ENCODE assay signal across 25 cellular contexts in the genomic region with DNA sequence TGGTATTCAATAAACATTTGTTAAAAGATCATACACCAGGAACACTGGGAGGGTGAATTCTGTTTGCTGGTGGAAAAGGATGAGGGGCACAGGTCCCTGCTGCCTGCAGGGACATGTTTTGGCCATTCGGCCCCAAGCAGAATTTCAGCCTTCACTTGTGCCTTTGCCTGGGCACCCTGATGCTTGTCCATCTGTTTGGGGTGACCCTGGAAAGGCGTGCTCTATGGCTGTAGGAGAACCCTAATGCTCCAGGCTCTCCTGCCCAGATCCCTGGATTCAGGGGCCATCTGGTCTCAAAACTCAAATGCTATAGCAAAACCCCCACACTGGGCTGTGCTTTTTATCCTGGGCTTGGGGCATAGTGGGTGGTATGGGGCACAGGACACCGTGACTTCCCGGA. TPM values are rescaled to one million over a fixed set of nuclear protein-coding genes. Genes with fewer than 3 reads are reported as not detected.
A peak's percentile ranks its signal among the peaks of the same experiment; 100 is the strongest.
DNase-seq lines count a peak whose midpoint lies in the region; ATAC-seq, FAIRE-seq and TF ChIP-seq lines count a peak whose summit lies in the region.
"Had no signal": no experiment of that assay in that cellular context is flagged by ENCODE, and none has a peak within 500 bp of the region (broad histone marks: within the 10 kb centered on the region; RNA-seq: fewer than 3 reads in every experiment).

No MANE protein-coding gene starts in this region.

- H3K79me2 ChIP-seq in SK-N-SH (ENCODE audit: insufficient read depth), result no peaks in the 10 kb centered on the region

- H3K36me3 Mint-ChIP-seq in WTC11, result no peaks in the 10 kb centered on the region

- H4K20me1 ChIP-seq in SK-N-SH (ENCODE audit: insufficient read depth), result no peaks in the 10 kb centered on the region

- FAIRE-seq in GM19239 (lab: Jason Lieb, UNC), result no peak
- FAIRE-seq: kidney had no signal

- no peak for ATAC-seq in SK-N-SH treated with all-trans-retinoic acid at 6 μM for 48 hours
- ATAC-seq in WTC11, result no peak
- ATAC-seq in gastroesophageal sphincter, result no peak
- ATAC-seq: Right ventricle myocardium inferior; stimulated activated naive B cell treated with anti-CD40 and anti-IgM and Interleukin-4, amounts not matched to agents 10 μg/mL and 1 μg/mL and 100 μg/mL, for 72 hours had no signal

- peak overlapping the region; percentile 62; the same call in 1 of the 2 replicates for H3K27ac Mint-ChIP-seq in WTC11
- H3K27ac Mint-ChIP-seq: activated CD8-positive, alpha-beta T cell treated with anti-CD3 and anti-CD28 coated beads for 36 hours; B cell; stimulated activated naive B cell treated with anti-CD40 and anti-IgM and Interleukin-4, amounts not matched to agents 10 μg/mL and 1 μg/mL and 100 μg/mL, for 72 hours had no signal

- H3K4me1 ChIP-seq in SK-N-SH (ENCODE audit: control insufficient read depth in 1 of 2, insufficient read depth in 2 of 2, low read depth in 1 of 2, low read length in 1 of 2), result peaks cover 20 to 77% of the 10 kb centered on the region in 2 experiments; a peak in 3 of 4 replicates
- H3K4me1 ChIP-seq in gastroesophageal sphincter, result peaks cover 3 to 98% (median 9%) of the 10 kb centered on the region in 3 donors
- peaks cover 0 to 100% (median 74%) of the 10 kb centered on the region in 4 donors for H3K4me1 ChIP-seq in tibial artery
- H3K4me1 ChIP-seq in stomach, result peaks cover 14 to 69% (median 42%) of the 10 kb centered on the region in 4 donors
- H3K4me1 ChIP-seq: Caco-2 had no signal

- POLR2A ChIA-PET in SK-N-SH (lab: Yijun Ruan, JAX), result no interaction called here
- POLR2A ChIA-PET in WTC11 (lab: Charles Lee), result no interaction called here

- no peak for DNase-seq in SK-N-SH
- DNase-seq in WTC11 (ENCODE audit: low spot score), result no peak
- DNase-seq in tibial artery, result no peak
- DNase-seq in GM19239 (ENCODE audit: insufficient read length, low spot score), result no peak
- DNase-seq in NCI-H2107 treated with DMSO at 0.1 percent for 48 hours (lab: John Stamatoyannopoulos, UW; ENCODE audit: unreplicated experiment), result no peak
- no peak for DNase-seq in stomach
- DNase-seq: 8988T; activated T-cell treated with anti-CD3 and anti-CD28 coated beads, Interleukin-2, amount 50 U/mL, for 1 hour; Caco-2; erythroblast; H7; kidney; lower lobe of right lung; NCI-H2029 treated with DMSO at 0.1 percent for 48 hours; occipital lobe; OCI-M1; stimulated activated CD4-positive, alpha-beta T cell treated with anti-CD3 and anti-CD28 coated beads, Interleukin-2, amount 100 ng/mL, for 48 hours; stimulated activated naive B cell treated with anti-CD40 and anti-IgM and Interleukin-4, amounts not matched to agents 10 μg/mL and 1 μg/mL and 100 μg/mL, for 72 hours; SW 1271 had no signal

- no peaks in the 10 kb centered on the region for H3K36me3 ChIP-seq in SK-N-SH (replicated peaks in 1 of 2; ENCODE audit: control insufficient read depth in 1 of 2, insufficient read depth in 2 of 2, low read length in 1 of 2)
- no peaks in the 10 kb centered on the region for H3K36me3 ChIP-seq in gastroesophageal sphincter
- H3K36me3 ChIP-seq in tibial artery, result no peaks in the 10 kb centered on the region
- H3K36me3 ChIP-seq in stomach, result no peaks in the 10 kb centered on the region
- H3K36me3 ChIP-seq: lower lobe of right lung had no signal

- no peak overlapping the region for H2AFZ ChIP-seq in SK-N-SH (ENCODE audit: low read depth)

- H3K9me2 ChIP-seq in SK-N-SH, result no peaks in the 10 kb centered on the region

- TF ChIP-seq POLR2A in gastroesophageal sphincter (IDR thresholded peaks at IDR 0.05), result no peak
- no peak for TF ChIP-seq POLR2A in stomach (IDR thresholded peaks at IDR 0.05)

- H3K9me3 ChIP-seq in SK-N-SH (no peaks in the 10 kb centered on the region), gastroesophageal sphincter (no peaks in the 10 kb centered on the region), tibial artery (no peaks in the 10 kb centered on the region), stomach (no peaks in the 10 kb centered on the region)
- H3K9me3 ChIP-seq: Caco-2, lower lobe of right lung had no signal

- TF ChIP-seq EP300 in SK-N-SH (IDR thresholded peaks at IDR 0.05; ENCODE audit: borderline replicate concordance in 1 of 2, low read depth in 1 of 2, low read length in 1 of 2) (no peak), gastroesophageal sphincter (IDR thresholded peaks at IDR 0.05) (no peak), stomach (IDR thresholded peaks at IDR 0.05) (no peak)

- peak overlapping the region; percentile 32; the same call in 1 of the 2 replicates for H3K4me2 ChIP-seq in SK-N-SH

- TF ChIP-seq CTCF in SK-N-SH (IDR thresholded peaks at IDR 0.05), result no peak
- TF ChIP-seq CTCF in WTC11 (IDR thresholded peaks at IDR 0.05), result no peak
- no peak for TF ChIP-seq CTCF in gastroesophageal sphincter (IDR thresholded peaks at IDR 0.05)
- TF ChIP-seq CTCF in tibial artery (IDR thresholded peaks at IDR 0.05), result no peak
- TF ChIP-seq CTCF in stomach (IDR thresholded peaks at IDR 0.05), result no peak

- H3K4me3 Mint-ChIP-seq in WTC11, result no peak overlapping the region
- H3K4me3 Mint-ChIP-seq: activated CD8-positive, alpha-beta T cell treated with anti-CD3 and anti-CD28 coated beads for 36 hours; B cell; stimulated activated naive B cell treated with anti-CD40 and anti-IgM and Interleukin-4, amounts not matched to agents 10 μg/mL and 1 μg/mL and 100 μg/mL, for 72 hours had no signal

- H3K27me3 Mint-ChIP-seq in WTC11 (ENCODE audit: low read depth), result no peaks in the 10 kb centered on the region
- H3K27me3 Mint-ChIP-seq: activated CD8-positive, alpha-beta T cell treated with anti-CD3 and anti-CD28 coated beads for 36 hours had no signal

- intact Hi-C loops in tibial artery (cut with DNase I; ENCODE audit: low total_unique reads), result no loop called here
- intact Hi-C loops in stomach (cut with DNase I; ENCODE audit: low total_unique reads), result no loop called here

- CTCF ChIA-PET in SK-N-SH (lab: Yijun Ruan, JAX), result interaction anchor here (1.3 kb wide), 1 partner anchor 100 kb away, joined by 3 read pairs; no protein-coding TSS in a partner anchor
- CTCF ChIA-PET in WTC11 (lab: Charles Lee), result no interaction called here

- 98% methylated on average over 4 of the region's 4 CpGs for WGBS in SK-N-SH (ENCODE audit: low lambda C conversion rate)
- 85 to 92% methylated on average over 2 to 3 of the region's 4 CpGs for WGBS in gastroesophageal sphincter (ENCODE audit: low coverage in 1 of 2), 2 donors
- WGBS in stomach, 5 donors, result 90 to 100% (median 95%) methylated on average over 4 of the region's 4 CpGs

- no peak overlapping the region for H3K4me3 ChIP-seq in SK-N-SH (ENCODE audit: low read depth in 2 of 2, low read length in 1 of 2)
- H3K4me3 ChIP-seq in gastroesophageal sphincter, result no peak overlapping the region
- no peak overlapping the region for H3K4me3 ChIP-seq in tibial artery
- no peak overlapping the region for H3K4me3 ChIP-seq in stomach
- H3K4me3 ChIP-seq: lower lobe of right lung had no signal

- H3K27me3 ChIP-seq in SK-N-SH (ENCODE audit: insufficient read depth), result no peaks in the 10 kb centered on the region
- H3K27me3 ChIP-seq in gastroesophageal sphincter, result no peaks in the 10 kb centered on the region
- no peaks in the 10 kb centered on the region for H3K27me3 ChIP-seq in tibial artery
- H3K27me3 ChIP-seq in stomach, result no peaks in the 10 kb centered on the region
- H3K27me3 ChIP-seq: foreskin keratinocyte had no signal

- 0 out of 2 replicates have a peak overlapping the region, but pooled peaks have one; percentile 51 for H3K9ac ChIP-seq in SK-N-SH

- no peak for TF ChIP-seq RAD21 in SK-N-SH (IDR thresholded peaks at IDR 0.05; ENCODE audit: low read length)

- H3K4me1 Mint-ChIP-seq in WTC11, result peaks cover 48% of the 10 kb centered on the region
- H3K4me1 Mint-ChIP-seq: B cell had no signal

- H3K9me3 Mint-ChIP-seq in WTC11, result no peaks in the 10 kb centered on the region
- H3K9me3 Mint-ChIP-seq: activated CD8-positive, alpha-beta T cell treated with anti-CD3 and anti-CD28 coated beads for 36 hours; stimulated activated naive B cell treated with anti-CD40 and anti-IgM and Interleukin-4, amounts not matched to agents 10 μg/mL and 1 μg/mL and 100 μg/mL, for 72 hours had no signal

- peaks cover 38% of the 10 kb centered on the region for H3F3A ChIP-seq in SK-N-SH (replicated peaks; ENCODE audit: insufficient read depth)

- peak overlapping the region; percentile 29 to 86; a peak in 3 of 4 replicates for H3K27ac ChIP-seq in SK-N-SH (ENCODE audit: low read depth in 2 of 2, low read length in 1 of 2)
- H3K27ac ChIP-seq in gastroesophageal sphincter, result peak overlapping the region in 3 of 4 donors; percentile 76 to 82 (median 78)
- H3K27ac ChIP-seq in tibial artery, result peak overlapping the region; percentile 71 to 77
- H3K27ac ChIP-seq in stomach, result no peak overlapping the region
- H3K27ac ChIP-seq: foreskin keratinocyte, lower lobe of right lung had no signal

TF ChIP-seq in SK-N-SH, 30 proteins besides CTCF, POLR2A, EP300 and RAD21 (continues in another document):
- TF ChIP-seq NRF1 (IDR thresholded peaks at IDR 0.05; ENCODE audit: low read depth, low read length), result no peak
- no peak for TF ChIP-seq TEAD4 (IDR thresholded peaks at IDR 0.05; ENCODE audit: borderline replicate concordance, insufficient read depth)
- no peak for TF ChIP-seq TAF1 (IDR thresholded peaks at IDR 0.05; ENCODE audit: borderline replicate concordance, low read depth, low read length)
- TF ChIP-seq FOXM1 (IDR thresholded peaks at IDR 0.05; ENCODE audit: low read depth), result no peak
- TF ChIP-seq GABPA (IDR thresholded peaks at IDR 0.05; ENCODE audit: low read depth), result no peak

TF ChIP-seq in SK-N-SH treated with all-trans-retinoic acid at 6 μM for 48 hours, 23 proteins besides CTCF, POLR2A, EP300 and RAD21 (continues in another document):
- no peak for TF ChIP-seq SNAI2 (CRISPR knock-in tag; IDR thresholded peaks at IDR 0.05)
- TF ChIP-seq BACH2 (CRISPR knock-in tag; IDR thresholded peaks at IDR 0.05; ENCODE audit: borderline replicate concordance), result no peak
- TF ChIP-seq TOX (CRISPR knock-in tag; IDR thresholded peaks at IDR 0.05; ENCODE audit: borderline replicate concordance), result no peak
- TF ChIP-seq CSDC2 (CRISPR knock-in tag; IDR thresholded peaks at IDR 0.05), result no peak
- no peak for TF ChIP-seq TCF4 (CRISPR knock-in tag; IDR thresholded peaks at IDR 0.05; ENCODE audit: borderline replicate concordance)

TF ChIP-seq in WTC11, 78 proteins besides CTCF, POLR2A, EP300 and RAD21:
- TF ChIP-seq ETV6 (CRISPR knock-in tag; IDR thresholded peaks at IDR 0.05) (no peak), RORB (CRISPR knock-in tag; IDR thresholded peaks at IDR 0.05) (no peak)

RNA-seq across cellular contexts. Expression of a gene that starts 55.2 kb away (rescaled TPM):
- polyA plus RNA-seq in SK-N-SH (2012; rRNA removed), result 2,018 and 3,014 TPM in 2 replicates
- 1,664 and 2,199 TPM in 2 replicates for polyA plus RNA-seq in SK-N-SH (2012; cell fraction: cytosol; rRNA removed)
- 828 and 1,169 TPM in 2 replicates for polyA plus RNA-seq in SK-N-SH (2012; cell fraction: nucleus; rRNA removed)
- 3,135 to 3,488 TPM (median 3,463 TPM) in 3 replicates for total RNA-seq in WTC11 (2021)
- total RNA-seq in gastroesophageal sphincter, result 1,000 to 10,000 TPM; 1,140 to 1,987 (median 1,653) TPM
- total RNA-seq in stomach, result 1,000 to 10,000 TPM in 3 of 5 donors, 100 to 1,000 TPM in 2; 115 to 2,609 (median 1,927) TPM
- 1,000 to 10,000 TPM; 4,475 to 5,853 (median 5,579) TPM for polyA plus RNA-seq in stomach

Comparison
In these comparisons a context has a peak if more than half of its experiments do, and no peak if none do; other contexts are left out.
1. H3K27ac ChIP-seq: peak in SK-N-SH (2 of 2), gastroesophageal sphincter (3 of 4) and tibial artery (2 of 2); none in stomach (0 of 5).